Comparison of ENCODE assay signal across 8 cellular contexts in the genomic region with DNA sequence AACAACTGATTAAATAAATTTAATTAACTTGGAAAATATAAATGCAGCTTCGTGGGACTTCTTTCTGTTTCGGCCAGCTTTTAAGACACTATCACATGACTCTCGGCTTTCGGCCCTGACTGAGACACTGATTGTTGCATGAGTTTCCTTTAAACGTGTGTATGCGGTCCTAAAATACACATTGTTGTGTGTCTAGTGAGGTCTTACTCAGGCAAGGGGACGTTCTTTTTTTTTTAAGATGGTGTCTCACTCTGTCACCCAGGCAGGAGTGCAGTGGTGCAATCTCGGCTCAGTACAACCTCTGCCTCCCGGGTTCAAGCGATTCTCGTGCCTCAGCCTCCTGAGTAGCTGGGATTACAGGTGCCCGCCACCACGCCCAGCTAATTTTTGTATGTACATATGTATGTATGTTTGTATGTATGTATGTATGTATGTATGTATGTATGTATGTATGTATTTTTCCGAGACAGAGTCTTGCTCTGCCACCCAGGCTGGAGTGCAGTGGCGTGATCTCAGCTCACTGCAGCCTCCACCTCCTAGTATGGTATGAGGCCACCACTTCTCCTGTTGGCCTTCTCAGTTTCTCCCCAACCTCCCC.
A peak's percentile ranks its signal among the peaks of the same experiment; 100 is the strongest.
DNase-seq lines count a peak whose midpoint lies in the region; ATAC-seq and TF ChIP-seq lines count a peak whose summit lies in the region.
"Not testable (repeated sequence)": the region's sequence is repeated elsewhere in the genome, so short reads cannot be mapped to it uniquely, and the experiment has no call there.

No MANE protein-coding gene starts in this region.

- H3K4me1 ChIP-seq in BLaER1 = peaks cover 58% of the 10 kb centered on the region

- not testable (repeated sequence) for DNase-seq in memory B cell (ENCODE audit: low spot score in 2 of 2)

- TF ChIP-seq CTCF in SU-DHL-6 (IDR thresholded peaks at IDR 0.05; ENCODE audit: insufficient read depth, low read length, poor library complexity, severe bottlenecking) = not testable (repeated sequence)

- peak overlapping the region; percentile 77 for H3K9ac ChIP-seq in BLaER1
- peak overlapping the region; percentile 50 for H3K9ac ChIP-seq in SU-DHL-6 (ENCODE audit: low read length)

- not testable (repeated sequence) for H3K27me3 ChIP-seq in BLaER1; SU-DHL-6 (ENCODE audit: low read length)

- H3K4me3 Mint-ChIP-seq in memory B cell = peak overlapping the region; percentile 46

- H3K9me3 ChIP-seq in BLaER1; SU-DHL-6 (ENCODE audit: insufficient read depth, low read length): not testable (repeated sequence)

- H3K4me3 ChIP-seq in BLaER1 (peak overlapping the region; percentile 59), SU-DHL-6 (ENCODE audit: insufficient read depth, low read length, poor library complexity, severe bottlenecking) (peak overlapping the region; percentile 22)

- ATAC-seq in GM18511 (IDR thresholded peaks at IDR 0.05; ENCODE audit: unreplicated experiment) (peak; percentile 74), GM19438 (IDR thresholded peaks at IDR 0.05; ENCODE audit: low read depth, unreplicated experiment) (peak; percentile 46), GM21723 (IDR thresholded peaks at IDR 0.05; ENCODE audit: unreplicated experiment) (peak; percentile 73), HG02938 (IDR thresholded peaks at IDR 0.05; ENCODE audit: unreplicated experiment) (peak; percentile 62), HG03565 (IDR thresholded peaks at IDR 0.05; ENCODE audit: unreplicated experiment) (peak; percentile 71), memory B cell (ENCODE audit: low read depth) (peak; percentile 51)

- not testable (repeated sequence) for H3K9me3 Mint-ChIP-seq in memory B cell

- H3K27ac ChIP-seq in BLaER1 (peak overlapping the region; percentile 89), SU-DHL-6 (ENCODE audit: low read depth, low read length) (peak overlapping the region; percentile 90)

- H3K4me2 ChIP-seq in BLaER1 (peak overlapping the region; percentile 89), SU-DHL-6 (ENCODE audit: low read depth, low read length, poor library complexity, severe bottlenecking) (peak overlapping the region; percentile 72)

- not testable (repeated sequence) for H3K36me3 Mint-ChIP-seq in memory B cell

- peak overlapping the region; percentile 25 for H2AFZ ChIP-seq in SU-DHL-6 (ENCODE audit: low read depth, low read length, severe bottlenecking)

- H4K20me1 ChIP-seq in BLaER1; SU-DHL-6 (ENCODE audit: low read depth, low read length): not testable (repeated sequence)

- not testable (repeated sequence) for H3K9me2 ChIP-seq in SU-DHL-6 (replicated peaks; ENCODE audit: insufficient read depth, low read length)

- peaks cover 18% of the 10 kb centered on the region for H3F3A ChIP-seq in SU-DHL-6 (ENCODE audit: insufficient read depth)

- H3K4me1 Mint-ChIP-seq in memory B cell = peaks cover 11% of the 10 kb centered on the region

- not testable (repeated sequence) for H3K36me3 ChIP-seq in BLaER1; SU-DHL-6 (ENCODE audit: low read length)

- H3K79me2 ChIP-seq in SU-DHL-6 (ENCODE audit: insufficient read depth, low read length) = not testable (repeated sequence)

- not testable (repeated sequence) for H3K27ac Mint-ChIP-seq in memory B cell

- H3K27me3 Mint-ChIP-seq in memory B cell = not testable (repeated sequence)
